Comparison of ENCODE assay signal across 16 cellular contexts in genomic region chr14:46661728-46662127, GRCh38. TPM values are rescaled to one million over a fixed set of nuclear protein-coding genes. Genes with fewer than 3 reads are reported as not detected.
DNase-seq lines count a peak whose midpoint lies in the region; ATAC-seq and TF ChIP-seq lines count a peak whose summit lies in the region.
"Had no signal": no experiment of that assay in that cellular context is flagged by ENCODE, and none has a peak within 500 bp of the region (broad histone marks: within the 10 kb centered on the region; RNA-seq: fewer than 3 reads in every experiment).

No MANE protein-coding gene starts in this region.

- H3K27ac Mint-ChIP-seq in neural crest cell (ENCODE audit: unreplicated experiment) = no peak overlapping the region
- H3K27ac Mint-ChIP-seq: activated CD4-positive, alpha-beta T cell treated with anti-CD3 and anti-CD28 coated beads, Interleukin-2, amount 10 ng/mL, durations not matched to agents 24 days and 14 days had no signal

- no peaks in the 10 kb centered on the region for H3K36me3 Mint-ChIP-seq in neural crest cell (ENCODE audit: low read depth)

- no peaks in the 10 kb centered on the region for H3K79me2 ChIP-seq in OCI-LY3 (ENCODE audit: low read length)

- no peaks in the 10 kb centered on the region for H3K27me3 Mint-ChIP-seq in neural crest cell (ENCODE audit: low read depth)
- H3K27me3 Mint-ChIP-seq: activated CD4-positive, alpha-beta T cell treated with anti-CD3 and anti-CD28 coated beads, Interleukin-2, amount 10 ng/mL, durations not matched to agents 24 days and 14 days had no signal

- H3K4me3 Mint-ChIP-seq in neural crest cell = no peak overlapping the region
- H3K4me3 Mint-ChIP-seq: activated CD4-positive, alpha-beta T cell treated with anti-CD3 and anti-CD28 coated beads, Interleukin-2, amount 10 ng/mL, durations not matched to agents 24 days and 14 days had no signal

- H3K9me3 Mint-ChIP-seq in neural crest cell = peaks cover 10% of the 10 kb centered on the region

- peak; percentile 12 for DNase-seq in DMS 273 (lab: John Stamatoyannopoulos, UW; ENCODE audit: unreplicated experiment)
- DNase-seq in DMS 273 treated with DMSO at 0.1 percent for 48 hours (lab: John Stamatoyannopoulos, UW) = no peak
- no peak for DNase-seq in dorsolateral prefrontal cortex
- no peak for DNase-seq in neural crest cell (ENCODE audit: low read depth, low spot score)
- DNase-seq: 8988T; activated CD4-positive, alpha-beta T cell treated with anti-CD3 and anti-CD28 coated beads, Interleukin-2, amount 10 ng/mL, durations not matched to agents 24 days and 14 days; IMR-90; left ventricle myocardium superior; NCI-H1930; NK-92 treated with Interleukin-12 subunit alpha and Interleukin-12 subunit beta, amount 100 ng/mL, for 24 hours; nucleus accumbens had no signal

- no peaks in the 10 kb centered on the region for H3K36me3 ChIP-seq in OCI-LY3 (replicated peaks; ENCODE audit: low read depth, low read length)

- H3K4me2 ChIP-seq in OCI-LY3 (ENCODE audit: low read length) = no peak overlapping the region

- H3K27ac ChIP-seq in OCI-LY3 (ENCODE audit: low read length) (no peak overlapping the region), dorsolateral prefrontal cortex (no peak overlapping the region)

- H3K4me3 ChIP-seq in OCI-LY3 (ENCODE audit: low read length) (no peak overlapping the region), dorsolateral prefrontal cortex (no peak overlapping the region)

- H4K20me1 ChIP-seq in OCI-LY3 (ENCODE audit: insufficient read depth, low read length) = no peaks in the 10 kb centered on the region

- H2AFZ ChIP-seq in OCI-LY3 (ENCODE audit: low read depth, low read length) = no peak overlapping the region; the same call in 1 of the 2 replicates

- no peaks in the 10 kb centered on the region for H3K4me1 Mint-ChIP-seq in neural crest cell
- H3K4me1 Mint-ChIP-seq: activated CD4-positive, alpha-beta T cell treated with anti-CD3 and anti-CD28 coated beads, Interleukin-2, amount 10 ng/mL, durations not matched to agents 24 days and 14 days had no signal

- no peaks in the 10 kb centered on the region for H3K9me3 ChIP-seq in OCI-LY3 (ENCODE audit: insufficient read depth, low read length)

- H3K9ac ChIP-seq in OCI-LY3 (ENCODE audit: low read length) = no peak overlapping the region

- intact Hi-C loops in dorsolateral prefrontal cortex (cut with DNase I) = no loop called here

- ATAC-seq in HG03108 (IDR thresholded peaks at IDR 0.05; ENCODE audit: unreplicated experiment) = no peak
- ATAC-seq in HG03342 (IDR thresholded peaks at IDR 0.05; ENCODE audit: unreplicated experiment) = no peak
- no peak for ATAC-seq in HG03460 (IDR thresholded peaks at IDR 0.05; ENCODE audit: unreplicated experiment)
- ATAC-seq: left ventricle myocardium superior had no signal

- no peaks in the 10 kb centered on the region for H3K27me3 ChIP-seq in OCI-LY3 (ENCODE audit: low read depth, low read length)
- H3K27me3 ChIP-seq in dorsolateral prefrontal cortex = no peaks in the 10 kb centered on the region

- H3K4me1 ChIP-seq in OCI-LY3 (ENCODE audit: low read length) = peaks cover 42% of the 10 kb centered on the region

- TF ChIP-seq CTCF in OCI-LY3 (IDR thresholded peaks at IDR 0.05; ENCODE audit: low read depth, low read length) (peak; percentile 27), dorsolateral prefrontal cortex (IDR thresholded peaks at IDR 0.05 in 54 of 56, conservative IDR thresholded peaks at IDR 0.05 in 2 of 56; ENCODE audit: low read depth in 1 of 56, partially characterized antibody in 56 of 56) (peak in 31 of 56 donors; percentile 13 to 41 (median 27)), neural crest cell (conservative IDR thresholded peaks at IDR 0.05) (peak; percentile 54)

RNA-seq across cellular contexts. Expression of gene RPL10L, which starts 10.1 kb away (rescaled TPM):
- total RNA-seq in dorsolateral prefrontal cortex = under 1 TPM in 2 of 120 experiments, not detected in 118; 0.68 to 0.88 TPM
- total RNA-seq in neural crest cell = not detected in 2 replicates
- total RNA-seq: activated CD4-positive, alpha-beta T cell treated with anti-CD3 and anti-CD28 coated beads, Interleukin-2, amount 10 ng/mL, durations not matched to agents 24 days and 14 days; glomerular endothelial cell; IMR-90; left ventricle myocardium superior had no signal
